ENCODE assay signal across 29 cellular contexts in the genomic region with DNA sequence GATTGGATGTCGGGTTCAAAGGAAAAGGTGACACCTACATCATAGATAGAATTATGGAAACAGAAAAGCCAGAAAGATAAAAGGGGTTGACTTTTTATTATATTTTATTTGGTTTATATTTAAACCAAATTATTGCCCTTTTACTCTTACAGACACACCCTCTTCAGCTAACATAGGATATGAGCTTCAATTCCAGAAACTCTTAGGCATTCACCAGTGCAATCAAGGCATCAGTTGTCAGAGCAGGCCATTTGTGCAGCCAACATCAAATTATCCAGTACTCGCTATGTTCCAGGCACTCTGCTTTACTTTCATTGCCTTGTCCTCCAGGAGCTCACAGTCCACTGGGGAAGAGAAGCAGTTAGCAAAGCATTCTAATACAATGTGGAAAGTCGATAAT.
"Had no signal": no experiment of that assay in that cellular context is flagged by ENCODE, and none has a peak within 500 bp of the region (broad histone marks: within the 10 kb centered on the region; RNA-seq: fewer than 3 reads in every experiment).

No MANE protein-coding gene starts in this region.

- DNase-seq: activated B cell treated with CpG ODN at 0.5 μM for 24 hours; activated CD4-positive, alpha-beta memory T cell treated with anti-CD3 and anti-CD28 coated beads for 36 hours; activated CD4-positive, alpha-beta T cell treated with anti-CD3 and anti-CD28 coated beads for 4 hours; activated CD4-positive, alpha-beta T cell treated with anti-CD3 and anti-CD28 coated beads, Interleukin-2, amount 10 ng/mL, durations not matched to agents 24 days and 14 days; activated CD4-positive, alpha-beta T cell treated with anti-CD3 and anti-CD28 coated beads, Interleukin-2, amount 50 U/mL, for 1 hour; activated CD4-positive, alpha-beta T cell treated with anti-CD3 and anti-CD28 coated beads, Interleukin-2, amount 50 U/mL, for 4 hours; activated CD4-positive, CD25-positive, alpha-beta regulatory T cell treated with anti-CD3 and anti-CD28 coated beads, Interleukin-2, amount 50 U/mL, for 72 hours; activated CD8-positive, alpha-beta memory T cell treated with anti-CD3 and anti-CD28 coated beads, Interleukin-2, amount 50 U/mL, for 4 hours; activated CD8-positive, alpha-beta T cell treated with anti-CD3 and anti-CD28 coated beads for 36 hours; activated effector memory CD4-positive, alpha-beta T cell treated with anti-CD3 and anti-CD28 coated beads, Interleukin-2, amount 50 U/mL, for 16 hours; activated naive CD4-positive, alpha-beta T cell treated with anti-CD3 and anti-CD28 coated beads, Interleukin-2, amount 10 ng/mL, durations not matched to agents 7 days and 5 days; activated naive CD4-positive, alpha-beta T cell treated with Interleukin-2 at 50 U/mL for 16 hours; activated naive CD8-positive, alpha-beta T cell treated with anti-CD3 and anti-CD28 coated beads, Interleukin-2, amount 10 ng/mL, durations not matched to agents 7 days and 5 days; activated naive CD8-positive, alpha-beta T cell treated with anti-CD3 and anti-CD28 coated beads, Interleukin-2, amount 50 U/mL, for 24 hours; activated T-cell treated with anti-CD3 and anti-CD28 coated beads for 4 hours; activated T-cell treated with anti-CD3 and anti-CD28 coated beads, Interleukin-2, amount 50 U/mL, for 1 hour; activated T-cell treated with anti-CD3 and anti-CD28 coated beads, Interleukin-2, amount 50 U/mL, for 4 hours; activated T-cell treated with anti-CD3 and anti-CD28 coated beads, Interleukin-2, amount 50 U/mL, for 72 hours; amygdala; anterior cingulate cortex; caudate nucleus; SW 1271; T-helper 9 cell had no signal

- H3K27ac ChIP-seq: ascending aorta, cardiac muscle cell, VCaP had no signal

- H3K27me3 ChIP-seq: ascending aorta, cardiac muscle cell had no signal

- H3K36me3 ChIP-seq: ascending aorta, cardiac muscle cell had no signal

- H3K4me1 ChIP-seq: ascending aorta had no signal

- FAIRE-seq: bronchial epithelial cell, TTC549 had no signal

- ATAC-seq: activated CD8-positive, alpha-beta T cell treated with anti-CD3 and anti-CD28 coated beads for 36 hours; activated naive CD8-positive, alpha-beta T cell treated with anti-CD3 and anti-CD28 coated beads, Interleukin-2, amount 50 U/mL, for 24 hours; activated T-cell treated with anti-CD3 and anti-CD28 coated beads, Interleukin-2, amount 50 U/mL, for 4 hours; activated T-cell treated with anti-CD3 and anti-CD28 coated beads, Interleukin-2, amount 50 U/mL, for 72 hours; activated T-helper 17 cell treated with anti-CD3 and anti-CD28 coated beads, Interleukin-2, amount 50 U/mL, for 72 hours had no signal

- H3K9me3 ChIP-seq: ascending aorta had no signal

- H3K4me3 ChIP-seq: ascending aorta, cardiac muscle cell had no signal
